In genomic region chr3:171704002-171704401, GRCh38 we compare ENCODE assay signal across 9 cellular contexts.
DNase-seq lines count a peak whose midpoint lies in the region; ATAC-seq and TF ChIP-seq lines count a peak whose summit lies in the region.
"Had no signal": no experiment of that assay in that cellular context is flagged by ENCODE, and none has a peak within 500 bp of the region (broad histone marks: within the 10 kb centered on the region; RNA-seq: fewer than 3 reads in every experiment).

No MANE protein-coding gene starts in this region.

- peaks cover 0 to 28% (median 6%) of the 10 kb centered on the region in 4 donors for H3K36me3 ChIP-seq in esophagus muscularis mucosa
- H3K36me3 ChIP-seq: BLaER1 had no signal

- H3K27me3 ChIP-seq in esophagus muscularis mucosa, result no peaks in the 10 kb centered on the region
- H3K27me3 ChIP-seq: BLaER1 had no signal

- no peak overlapping the region for H3K4me3 ChIP-seq in esophagus muscularis mucosa
- H3K4me3 ChIP-seq: BLaER1 had no signal

- TF ChIP-seq POLR2A in esophagus muscularis mucosa (IDR thresholded peaks at IDR 0.05; ENCODE audit: low read depth), result no peak

- intact Hi-C loops in esophagus muscularis mucosa (cut with DNase I), result no loop called here

- DNase-seq in NCI-H146 (lab: John Stamatoyannopoulos, UW) (peak; percentile 23), NCI-H146 treated with DMSO at 0.1 percent for 48 hours (lab: John Stamatoyannopoulos, UW; ENCODE audit: unreplicated experiment) (no peak), SHP77 (lab: John Stamatoyannopoulos, UW) (peak; percentile 34 to 37), esophagus muscularis mucosa (ENCODE audit: extremely low spot score) (no peak), smooth muscle cell of the brain vasculature (ENCODE audit: low read depth, low spot score) (peak; percentile 18)

- H3K27ac ChIP-seq in esophagus muscularis mucosa (replicated peaks in 1 of 4), result no peak overlapping the region
- H3K27ac ChIP-seq: BLaER1 had no signal

- WGBS in esophagus muscularis mucosa, result 69% methylated on average over 2 of the region's 2 CpGs

- peaks cover 0 to 10% (median 3%) of the 10 kb centered on the region in 4 donors for H3K9me3 ChIP-seq in esophagus muscularis mucosa

- peak in 2 of 3 experiments; percentile 26 to 43 for TF ChIP-seq CTCF in esophagus muscularis mucosa (IDR thresholded peaks at IDR 0.05)

- H3K4me1 ChIP-seq in esophagus muscularis mucosa, result no peaks in the 10 kb centered on the region

- peak; percentile 64 for ATAC-seq in HG03439 (IDR thresholded peaks at IDR 0.05; ENCODE audit: unreplicated experiment)
- ATAC-seq in GM18502 (IDR thresholded peaks at IDR 0.05; ENCODE audit: poor library complexity, unreplicated experiment), result no peak
- no peak for ATAC-seq in HG03135 (IDR thresholded peaks at IDR 0.05; ENCODE audit: unreplicated experiment)

- no peak for TF ChIP-seq EP300 in esophagus muscularis mucosa (IDR thresholded peaks at IDR 0.05)

Comparison
In these comparisons a context has a peak if more than half of its experiments do, and no peak if none do; other contexts are left out.
1. DNase-seq: peak in NCI-H146 (single experiment), SHP77 (2 of 2) and smooth muscle cell of the brain vasculature (single experiment); none in NCI-H146 treated with DMSO at 0.1 percent for 48 hours (single experiment) and esophagus muscularis mucosa (single experiment).